Comparison of ENCODE assay signal across 13 cellular contexts in the genomic region with DNA sequence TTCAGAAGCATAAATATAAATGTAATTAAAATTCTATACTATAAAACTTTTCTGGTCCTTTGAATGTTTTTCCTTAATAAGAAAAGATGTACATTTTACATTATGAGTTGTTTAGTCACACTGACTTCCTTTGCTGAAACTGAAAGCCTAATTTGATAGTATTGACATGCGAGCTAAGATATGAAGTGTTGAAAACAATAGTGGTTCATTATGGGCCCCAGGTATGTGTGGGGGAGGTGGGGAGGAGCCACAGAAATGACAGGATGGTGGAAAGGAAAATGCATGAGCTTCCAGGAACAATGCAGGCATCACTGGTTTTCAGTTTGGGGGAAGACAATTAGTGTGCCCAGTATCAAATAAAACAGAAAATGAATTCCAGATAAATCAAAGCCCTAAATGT. TPM values are rescaled to one million over a fixed set of nuclear protein-coding genes. Genes with fewer than 3 reads are reported as not detected.
A peak's percentile ranks its signal among the peaks of the same experiment; 100 is the strongest.
DNase-seq lines count a peak whose midpoint lies in the region; ATAC-seq, FAIRE-seq and TF ChIP-seq lines count a peak whose summit lies in the region.
"Had no signal": no experiment of that assay in that cellular context is flagged by ENCODE, and none has a peak within 500 bp of the region (broad histone marks: within the 10 kb centered on the region; RNA-seq: fewer than 3 reads in every experiment).

No MANE protein-coding gene starts in this region.

- CTCF ChIA-PET in mammary epithelial cell (lab: Charles Lee; ENCODE audit: low non-redundant PET), result no interaction called here
- CTCF ChIA-PET in MCF 10A (lab: Yijun Ruan, JAX), result interaction anchor here (0.6 kb wide), 1 partner anchor 68 kb away, joined by 3 read pairs; no protein-coding TSS in a partner anchor
- CTCF ChIA-PET in GM12878 (lab: Yijun Ruan, JAX), result interaction anchor here (0.7 to 1.3 kb wide), 5 partner anchors 10 to 215 kb away, joined by 3 to 6 read pairs (median 3); partner anchors contain the start of gene CD274
- CTCF ChIA-PET in HepG2 (lab: Yijun Ruan, JAX; ENCODE audit: low intra/inter-chr PET ratio, low total read pairs), result no interaction called here

- DNase-seq in mammary epithelial cell (peak; percentile 30), MCF 10A (ENCODE audit: unreplicated experiment) (no peak), GM12878 (ENCODE audit: low read depth, low spot score) (no peak), HepG2 (ENCODE audit: low spot score) (no peak), anterior cingulate cortex (lab: John Stamatoyannopoulos, UW) (no peak), ureter (ENCODE audit: low spot score) (no peak)
- DNase-seq: DND-41, NCI-H2171, occipital lobe had no signal

- H3K9me3 ChIP-seq in mammary epithelial cell (replicated peaks; ENCODE audit: insufficient read depth, low read length) (no peaks in the 10 kb centered on the region), GM12878 (replicated peaks; ENCODE audit: control insufficient read depth, insufficient read depth, low read length) (no peaks in the 10 kb centered on the region; the same call in 1 of the 3 replicates), HepG2 (ENCODE audit: low read length) (no peaks in the 10 kb centered on the region)

- H3K9ac ChIP-seq in mammary epithelial cell (ENCODE audit: insufficient read depth, low read length), result no peak overlapping the region
- H3K9ac ChIP-seq in GM12878 (ENCODE audit: control insufficient read depth, insufficient read depth, low read length), result no peak overlapping the region
- no peak overlapping the region for H3K9ac ChIP-seq in HepG2 (ENCODE audit: insufficient read depth, low read depth, low read length)

- no peaks in the 10 kb centered on the region for H3K9me3 Mint-ChIP-seq in MCF 10A (ENCODE audit: unreplicated experiment)
- no peaks in the 10 kb centered on the region for H3K9me3 Mint-ChIP-seq in stimulated activated naive CD8-positive, alpha-beta T cell treated with anti-CD3 and anti-CD28 coated beads, Interleukin-15, Interleukin-2, amounts not matched to agents 100 ng/mL and 50 ng/mL, for 24 hours

- BruUV-seq in mammary epithelial cell (replicated peaks; lab: Mats Ljungman, UMichigan), result no TSS peak
- BruUV-seq in MCF 10A (replicated peaks; lab: Mats Ljungman, UMichigan), result no TSS peak
- no TSS peak for BruUV-seq in GM12878 (replicated peaks; lab: Mats Ljungman, UMichigan)
- BruUV-seq in HepG2 (replicated peaks; lab: Mats Ljungman, UMichigan), result no TSS peak

- FAIRE-seq in GM12878 (lab: Jason Lieb, UNC), result peak; percentile 74
- no peak for FAIRE-seq in HepG2 (lab: Jason Lieb, UNC)

- dilution Hi-C loops in mammary epithelial cell (cut with HindIII; ENCODE audit: low sequenced_read_pairs), result no loop called here

- RAD21 ChIA-PET in GM12878 (lab: Charles Lee; ENCODE audit: unreplicated experiment), result interaction anchor here (1.0 kb wide), 1 partner anchor 189 kb away, joined by 4 read pairs; no protein-coding TSS in a partner anchor

- no peaks in the 10 kb centered on the region for H3K27me3 ChIP-seq in mammary epithelial cell (ENCODE audit: insufficient read depth, low read length)
- H3K27me3 ChIP-seq in GM12878 (replicated peaks in 1 of 2; ENCODE audit: control insufficient read depth in 2 of 2, insufficient read depth in 2 of 2, low read length in 1 of 2), result no peaks in the 10 kb centered on the region
- H3K27me3 ChIP-seq in HepG2 (ENCODE audit: control insufficient read depth in 1 of 2, insufficient read depth in 2 of 2, low read length in 2 of 2), result no peaks in the 10 kb centered on the region

- no peaks in the 10 kb centered on the region for H3K4me1 Mint-ChIP-seq in MCF 10A (ENCODE audit: insufficient read depth, unreplicated experiment)
- peaks cover 30% of the 10 kb centered on the region for H3K4me1 Mint-ChIP-seq in stimulated activated naive CD8-positive, alpha-beta T cell treated with anti-CD3 and anti-CD28 coated beads, Interleukin-15, Interleukin-2, amounts not matched to agents 100 ng/mL and 50 ng/mL, for 24 hours (ENCODE audit: low read depth)

- TF ChIP-seq RAD21 in GM12878 (IDR thresholded peaks at IDR 0.05; ENCODE audit: insufficient read depth, low read depth, low read length), result no peak
- TF ChIP-seq RAD21 in HepG2 (CRISPR knock-in tag; IDR thresholded peaks at IDR 0.05), result no peak

- no peak overlapping the region for H3K4me3 Mint-ChIP-seq in MCF 10A (ENCODE audit: unreplicated experiment)
- H3K4me3 Mint-ChIP-seq in stimulated activated naive CD8-positive, alpha-beta T cell treated with anti-CD3 and anti-CD28 coated beads, Interleukin-15, Interleukin-2, amounts not matched to agents 100 ng/mL and 50 ng/mL, for 24 hours, result no peak overlapping the region
- H3K4me3 Mint-ChIP-seq: memory B cell had no signal

- no peak for TF ChIP-seq POLR2A in GM12878 (IDR thresholded peaks at IDR 0.05; ENCODE audit: low read depth, low read length)
- TF ChIP-seq POLR2A in HepG2 (IDR thresholded peaks at IDR 0.05; ENCODE audit: insufficient read depth in 1 of 2, low read depth in 2 of 2, low read length in 2 of 2), result no peak

- in situ Hi-C loops in mammary epithelial cell (cut with MboI; ENCODE audit: low sequenced_read_pairs in 2 of 2), result no loop called here
- in situ Hi-C loops in GM12878 (cut with MboI), result no loop called here
- in situ Hi-C loops in HepG2 (cut with HindIII; ENCODE audit: extremely low pct_ligation_motif_present, low pct_unique_long_range_greater_than_20kb), result no loop called here

- intact Hi-C loops in mammary epithelial cell (cut with micrococcal nuclease) (no loop called here), MCF 10A (cut with micrococcal nuclease) (no loop called here), GM12878 (cut with micrococcal nuclease; ENCODE audit: unreplicated experiment) (no loop called here), HepG2 (cut with micrococcal nuclease; ENCODE audit: unreplicated experiment) (no loop called here)

- TF ChIP-seq CTCF in mammary epithelial cell (conservative IDR thresholded peaks at IDR 0.05 in 1 of 2, IDR thresholded peaks at IDR 0.05 in 1 of 2; ENCODE audit: extremely low read depth in 1 of 2, insufficient read depth in 1 of 2, low read depth in 1 of 2, low read length in 2 of 2) (no peak), MCF 10A (IDR thresholded peaks at IDR 0.05; ENCODE audit: unreplicated experiment) (no peak), GM12878 (IDR thresholded peaks at IDR 0.05 in 2 of 3, conservative IDR thresholded peaks at IDR 0.05 in 1 of 3; ENCODE audit: control insufficient read depth in 2 of 3, extremely low read depth in 1 of 3, insufficient read depth in 1 of 3, low read depth in 3 of 3, low read length in 3 of 3) (no peak), HepG2 (CRISPR knock-in tag; IDR thresholded peaks at IDR 0.05) (no peak)

- H3K27ac ChIP-seq in mammary epithelial cell (ENCODE audit: insufficient read depth, low read depth, low read length) (no peak overlapping the region), GM12878 (ENCODE audit: control insufficient read depth, insufficient read depth) (no peak overlapping the region), HepG2 (ENCODE audit: extremely low read length, insufficient read depth, low read length) (no peak overlapping the region)

- H3K79me2 ChIP-seq in mammary epithelial cell (ENCODE audit: insufficient read depth, low read length) (no peaks in the 10 kb centered on the region), GM12878 (ENCODE audit: control insufficient read depth, insufficient read depth, low read length) (no peaks in the 10 kb centered on the region), HepG2 (ENCODE audit: insufficient read depth, low read length) (no peaks in the 10 kb centered on the region)

- H3K27me3 Mint-ChIP-seq in MCF 10A (ENCODE audit: insufficient read depth, unreplicated experiment), result no peaks in the 10 kb centered on the region
- no peaks in the 10 kb centered on the region for H3K27me3 Mint-ChIP-seq in stimulated activated naive CD8-positive, alpha-beta T cell treated with anti-CD3 and anti-CD28 coated beads, Interleukin-15, Interleukin-2, amounts not matched to agents 100 ng/mL and 50 ng/mL, for 24 hours
- H3K27me3 Mint-ChIP-seq: memory B cell had no signal

- H3K36me3 Mint-ChIP-seq in MCF 10A (ENCODE audit: insufficient read depth, unreplicated experiment), result peaks cover 4% of the 10 kb centered on the region
- H3K36me3 Mint-ChIP-seq in stimulated activated naive CD8-positive, alpha-beta T cell treated with anti-CD3 and anti-CD28 coated beads, Interleukin-15, Interleukin-2, amounts not matched to agents 100 ng/mL and 50 ng/mL, for 24 hours (ENCODE audit: low read depth), result peaks cover 18% of the 10 kb centered on the region

- POLR2A ChIA-PET in MCF 10A (lab: Yijun Ruan, JAX), result no interaction called here
- POLR2A ChIA-PET in GM12878 (lab: Charles Lee), result interaction anchor here (1.1 kb wide), 1 partner anchor 8 kb away, joined by 3 read pairs; no protein-coding TSS in a partner anchor
- POLR2A ChIA-PET in HepG2 (lab: Yijun Ruan, JAX), result no interaction called here

- 13% methylated on average over 1 of the region's 1 CpG for WGBS in mammary epithelial cell (ENCODE audit: low coverage, missing lambda C conversion rate)
- 7% methylated on average over 1 of the region's 1 CpG for WGBS in GM12878 (ENCODE audit: insufficient coverage, insufficient replicate concordance, low lambda C conversion rate, missing lambda C conversion rate)
- 94% methylated on average over 1 of the region's 1 CpG for WGBS in HepG2 (ENCODE audit: low lambda C conversion rate)

- ATAC-seq in HG03159 (IDR thresholded peaks at IDR 0.05; ENCODE audit: unreplicated experiment) (peak; percentile 60), GM12878 (peak; percentile 98), HepG2 (no peak)
- ATAC-seq: SK-N-SH treated with all-trans-retinoic acid at 6 μM for 48 hours had no signal

- SMC1A ChIA-PET in GM12878 (lab: Charles Lee; ENCODE audit: uncharacterized antibody, unreplicated experiment), result interaction anchor here (0.7 to 2.9 kb wide), 8 partner anchors 9 to 51 kb away, joined by 3 to 12 read pairs (median 6); no protein-coding TSS in a partner anchor

- H3K36me3 ChIP-seq in mammary epithelial cell (ENCODE audit: insufficient read depth, low read length), result no peaks in the 10 kb centered on the region
- no peaks in the 10 kb centered on the region for H3K36me3 ChIP-seq in GM12878 (ENCODE audit: control insufficient read depth in 2 of 2, insufficient read depth in 2 of 2, low read length in 1 of 2)
- H3K36me3 ChIP-seq in HepG2 (replicated peaks in 1 of 2; ENCODE audit: control insufficient read depth in 1 of 2, insufficient read depth in 2 of 2, low read length in 2 of 2), result no peaks in the 10 kb centered on the region

- H2AFZ ChIP-seq in mammary epithelial cell (ENCODE audit: low read depth, low read length) (no peak overlapping the region), GM12878 (ENCODE audit: control insufficient read depth, low read depth, low read length) (no peak overlapping the region), HepG2 (ENCODE audit: low read length) (no peak overlapping the region)

- H3K4me1 ChIP-seq in mammary epithelial cell (ENCODE audit: insufficient read depth, low read length) (no peaks in the 10 kb centered on the region), GM12878 (ENCODE audit: control insufficient read depth, insufficient read depth, low read length) (no peaks in the 10 kb centered on the region), HepG2 (ENCODE audit: insufficient read depth, low read length) (no peaks in the 10 kb centered on the region)

- 0 out of 4 replicates have a peak, but pooled peaks of 1 of the 2 experiments have one; percentile 45 for TF ChIP-seq EP300 in GM12878 (IDR thresholded peaks at IDR 0.05; ENCODE audit: borderline replicate concordance in 1 of 2, control insufficient read depth in 1 of 2, low read depth in 2 of 2, low read length in 2 of 2)
- TF ChIP-seq EP300 in HepG2 (IDR thresholded peaks at IDR 0.05; ENCODE audit: low read depth in 2 of 2, low read length in 2 of 2), result no peak
- no peak for TF ChIP-seq EP300 in HepG2 (CRISPR knock-in tag; IDR thresholded peaks at IDR 0.05; ENCODE audit: borderline replicate concordance)

- H4K20me1 ChIP-seq in mammary epithelial cell (ENCODE audit: insufficient read depth, low read length), result no peaks in the 10 kb centered on the region
- H4K20me1 ChIP-seq in GM12878 (ENCODE audit: control insufficient read depth, insufficient read depth), result no peaks in the 10 kb centered on the region
- no peaks in the 10 kb centered on the region for H4K20me1 ChIP-seq in HepG2 (ENCODE audit: insufficient read depth, low read length)

- H3K4me3 ChIP-seq in mammary epithelial cell (replicated peaks in 1 of 3; ENCODE audit: insufficient read depth in 1 of 3, low read depth in 2 of 3, low read length in 3 of 3) (no peak overlapping the region), GM12878 (no peak overlapping the region), HepG2 (replicated peaks in 1 of 3; ENCODE audit: insufficient read depth in 1 of 3, low read depth in 2 of 3, low read length in 3 of 3) (no peak overlapping the region)

- H3K4me2 ChIP-seq in mammary epithelial cell (ENCODE audit: insufficient read depth, low read depth, low read length), result peak overlapping the region; percentile 35
- H3K4me2 ChIP-seq in GM12878 (ENCODE audit: control insufficient read depth, insufficient read depth), result no peak overlapping the region
- no peak overlapping the region for H3K4me2 ChIP-seq in HepG2 (ENCODE audit: low read depth, low read length)

- H3K27ac Mint-ChIP-seq in MCF 10A (ENCODE audit: low read depth, unreplicated experiment), result no peak overlapping the region
- peak overlapping the region; percentile 40 for H3K27ac Mint-ChIP-seq in stimulated activated naive CD8-positive, alpha-beta T cell treated with anti-CD3 and anti-CD28 coated beads, Interleukin-15, Interleukin-2, amounts not matched to agents 100 ng/mL and 50 ng/mL, for 24 hours

RNA-seq across cellular contexts. Expression of gene RLN1, which starts 35.4 kb away (rescaled TPM):
- total RNA-seq in mammary epithelial cell (under 1 TPM in 1 of 2 donors, not detected in 1; 0.33 TPM), MCF 10A (2022) (not detected in 2 replicates), GM12878 (2014; rRNA removed) (1.1 and 2.0 TPM in 2 replicates), GM12878 (2014; rRNA removed; fragmentation: Illumina TruSeq; extraction: Trizol) (1.5 and 1.6 TPM in 2 replicates), GM12878 (2021) (0.80 and 0.90 TPM in 2 replicates), HepG2 (2016; rRNA removed; fragmentation: Illumina TruSeq; extraction: Trizol) (not detected in 2 replicates), ureter (not detected)
- polyA plus RNA-seq in mammary epithelial cell (not detected), GM12878 (2011; rRNA removed) (1.6 and 2.4 TPM in 2 replicates), GM12878 (2014; fragmentation: Illumina TruSeq; extraction: Trizol) (0.82 and 1.6 TPM in 2 replicates), GM12878 (2014; fragmentation: Nextera tagmentation; extraction: Ambion mirVana) (1 to 10 TPM; 2.7 to 2.8 TPM), GM12878 (2014; rRNA removed) (0.71 and 1.7 TPM in 2 replicates), GM12878 (2016; fragmentation: Nextera tagmentation; extraction: Ambion mirVana) (1 to 10 TPM; 2.4 TPM), HepG2 (2011; rRNA removed) (not detected in 2 replicates)
- polyA minus RNA-seq in mammary epithelial cell, result not detected
- total RNA-seq in GM12878 (2013; cell fraction: nucleolus; rRNA removed), result 4.5 and 4.6 TPM in 2 replicates
- polyA plus RNA-seq in GM12878 (2011; ENCODE audit: low read depth), result not detected
- polyA plus RNA-seq in GM12878 (2011; cell fraction: cytosol; rRNA removed), result 0.72 and 1.2 TPM in 2 replicates
- polyA plus RNA-seq in GM12878 (2011; cell fraction: nucleus; rRNA removed), result 0.61 and 0.79 TPM in 2 replicates
- polyA plus RNA-seq in GM12878 (2012), result 0.56 and 0.91 TPM in 2 replicates
- polyA minus RNA-seq in GM12878 (2011; rRNA and poly(A)+ RNA removed), result 1.0 and 1.2 TPM in 2 replicates
- 1.2 TPM in 1 of 2 replicates, not detected in the other for polyA minus RNA-seq in GM12878 (2011; cell fraction: cytosol; rRNA and poly(A)+ RNA removed)
- polyA minus RNA-seq in GM12878 (2011; cell fraction: nucleus; rRNA and poly(A)+ RNA removed), result 0.73 and 0.86 TPM in 2 replicates
- not detected in 2 replicates for total RNA-seq in HepG2 (2016; cell fraction: cytosol; rRNA removed; fragmentation: Illumina TruSeq; extraction: Trizol; ENCODE audit: low read depth)
- total RNA-seq in HepG2 (2016; cell fraction: insoluble cytoplasmic fraction; rRNA removed; fragmentation: Illumina TruSeq; extraction: Trizol), result not detected in 2 replicates
- total RNA-seq in HepG2 (2016; cell fraction: membrane; rRNA removed; fragmentation: Illumina TruSeq; extraction: Trizol), result not detected in 2 replicates
- not detected in 2 replicates for total RNA-seq in HepG2 (2016; cell fraction: nucleus; rRNA removed; fragmentation: Illumina TruSeq; extraction: Trizol)
- not detected in 2 replicates for polyA plus RNA-seq in HepG2 (2011; cell fraction: cytosol; rRNA removed)
- polyA plus RNA-seq in HepG2 (2011; cell fraction: nucleus; rRNA removed), result not detected in 2 replicates
- not detected in 2 replicates for polyA plus RNA-seq in HepG2 (2012)
- polyA plus RNA-seq in HepG2 (2016; cell fraction: cytosol; fragmentation: Illumina TruSeq; extraction: Trizol; ENCODE audit: low read depth), result not detected in 2 replicates
- polyA plus RNA-seq in HepG2 (2016; cell fraction: insoluble cytoplasmic fraction; fragmentation: Illumina TruSeq; extraction: Trizol; ENCODE audit: low read depth), result not detected in 2 replicates
- not detected in 2 replicates for polyA plus RNA-seq in HepG2 (2016; cell fraction: membrane; fragmentation: Illumina TruSeq; extraction: Trizol; ENCODE audit: low read depth)
- polyA plus RNA-seq in HepG2 (2016; cell fraction: nucleus; fragmentation: Illumina TruSeq; extraction: Trizol; ENCODE audit: insufficient read depth, low read depth), result not detected in 2 replicates
- not detected in 2 replicates for polyA minus RNA-seq in HepG2 (2011; rRNA and poly(A)+ RNA removed; ENCODE audit: low replicate concordance)
- not detected in 2 replicates for polyA minus RNA-seq in HepG2 (2011; cell fraction: cytosol; rRNA and poly(A)+ RNA removed)
- polyA minus RNA-seq in HepG2 (2011; cell fraction: nucleus; rRNA and poly(A)+ RNA removed), result not detected in 2 replicates

Comparison
In these comparisons a context has a peak if more than half of its experiments do, and no peak if none do; other contexts are left out.
1. CTCF ChIA-PET loops: an anchor here in MCF 10A (0.6 kb wide) and GM12878 (0.7 to 1.3 kb wide); none called in mammary epithelial cell and HepG2.